ENCODE assay signal across 8 cellular contexts in the genomic region with DNA sequence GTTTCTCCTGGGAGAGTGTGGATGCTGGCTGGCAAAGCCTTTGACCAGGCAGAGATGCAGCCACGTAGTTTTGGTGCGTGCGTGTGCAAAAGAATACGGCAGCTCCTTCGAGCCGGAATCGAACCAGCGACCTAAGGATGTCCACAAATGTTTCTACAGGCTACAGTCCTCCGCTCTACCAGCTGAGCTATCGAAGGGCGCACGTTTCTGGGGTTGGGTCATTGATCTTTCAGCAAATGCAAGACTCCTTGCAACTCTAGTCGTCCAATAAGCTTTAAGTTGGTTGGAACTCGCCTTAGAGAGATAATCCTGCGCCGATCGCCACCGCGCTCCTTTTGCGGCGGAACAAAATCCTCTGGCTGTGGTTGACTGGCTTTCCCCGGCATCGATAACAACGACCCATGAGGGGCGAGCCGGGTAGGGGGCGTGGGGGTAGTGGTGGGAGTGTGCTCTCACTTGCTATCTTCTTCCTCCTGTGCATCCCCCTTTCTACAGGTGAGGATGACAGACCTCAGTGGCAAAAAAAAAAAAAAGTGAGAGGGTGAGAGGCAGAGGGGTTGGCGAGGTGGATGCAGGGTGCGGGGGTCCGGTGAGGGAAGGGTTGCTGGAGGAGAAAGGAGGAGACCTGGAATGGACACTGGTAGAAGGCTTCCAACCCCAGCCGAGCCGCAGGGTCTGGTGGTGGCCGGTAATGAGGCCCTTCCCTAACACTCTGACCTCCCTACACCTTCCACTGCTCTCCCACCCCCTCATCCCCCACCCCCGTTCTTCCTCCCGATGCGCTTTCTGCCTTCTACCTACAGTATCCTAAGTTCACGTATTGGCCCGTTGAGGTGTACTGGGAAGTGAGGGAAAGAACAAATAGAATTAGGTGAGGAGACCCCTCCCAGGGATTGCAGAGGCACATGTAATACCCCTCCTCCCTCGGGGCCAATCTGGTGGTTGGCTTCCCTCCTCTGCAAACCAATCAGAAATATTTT. TPM values are rescaled to one million over a fixed set of nuclear protein-coding genes. Genes with fewer than 3 reads are reported as not detected.
DNase-seq lines count a peak whose midpoint lies in the region; ATAC-seq and TF ChIP-seq lines count a peak whose summit lies in the region.

No MANE protein-coding gene starts in this region.

- no peak for TF ChIP-seq CTCF in glutamatergic neuron (IDR thresholded peaks at IDR 0.05; ENCODE audit: partially characterized antibody, unreplicated experiment)

- peaks cover 19 to 29% (median 22%) of the 10 kb centered on the region in 4 donors for H3K4me1 Mint-ChIP-seq in CD4-positive, alpha-beta memory T cell
- H3K4me1 Mint-ChIP-seq in activated CD8-positive, alpha-beta T cell treated with anti-CD3 and anti-CD28 coated beads, Interleukin-2, amount 10 ng/mL, durations not matched to agents 7 days and 5 days (ENCODE audit: low read depth), result peaks cover 28% of the 10 kb centered on the region
- no peaks in the 10 kb centered on the region for H3K4me1 Mint-ChIP-seq in glutamatergic neuron (ENCODE audit: low read depth, unreplicated experiment)

- H3K36me3 Mint-ChIP-seq in CD4-positive, alpha-beta memory T cell, result no peaks in the 10 kb centered on the region
- H3K36me3 Mint-ChIP-seq in activated CD8-positive, alpha-beta T cell treated with anti-CD3 and anti-CD28 coated beads, Interleukin-2, amount 10 ng/mL, durations not matched to agents 7 days and 5 days (ENCODE audit: low read depth), result no peaks in the 10 kb centered on the region
- peaks cover 7% of the 10 kb centered on the region for H3K36me3 Mint-ChIP-seq in glutamatergic neuron (ENCODE audit: unreplicated experiment)

- H3K9me3 Mint-ChIP-seq in CD4-positive, alpha-beta memory T cell, result no peaks in the 10 kb centered on the region
- H3K9me3 Mint-ChIP-seq in activated CD8-positive, alpha-beta T cell treated with anti-CD3 and anti-CD28 coated beads, Interleukin-2, amount 10 ng/mL, durations not matched to agents 7 days and 5 days (ENCODE audit: insufficient read depth), result no peaks in the 10 kb centered on the region
- peaks cover 9% of the 10 kb centered on the region for H3K9me3 Mint-ChIP-seq in glutamatergic neuron (ENCODE audit: unreplicated experiment)

- H3K27ac Mint-ChIP-seq in CD4-positive, alpha-beta memory T cell, result peak overlapping the region in 2 of 7 donors; percentile 59 to 61
- no peak overlapping the region for H3K27ac Mint-ChIP-seq in activated CD8-positive, alpha-beta T cell treated with anti-CD3 and anti-CD28 coated beads, Interleukin-2, amount 10 ng/mL, durations not matched to agents 7 days and 5 days
- H3K27ac Mint-ChIP-seq in glutamatergic neuron (ENCODE audit: unreplicated experiment), result no peak overlapping the region

- peak overlapping the region in 7 of 8 donors; percentile 35 to 81 (median 62) for H3K4me3 Mint-ChIP-seq in CD4-positive, alpha-beta memory T cell
- peak overlapping the region; percentile 53 for H3K4me3 Mint-ChIP-seq in activated CD8-positive, alpha-beta T cell treated with anti-CD3 and anti-CD28 coated beads, Interleukin-2, amount 10 ng/mL, durations not matched to agents 7 days and 5 days
- H3K4me3 Mint-ChIP-seq in glutamatergic neuron (ENCODE audit: unreplicated experiment), result peak overlapping the region; percentile 76

- POLR2A ChIA-PET in CD4-positive, alpha-beta memory T cell (lab: Charles Lee; ENCODE audit: partially characterized antibody), result interaction anchor here (1.0 to 1.3 kb wide), 3 partner anchors 28 to 310 kb away, joined by 3 to 6 read pairs (median 5); partner anchors contain the start of gene PARP2
- POLR2A ChIA-PET in activated CD8-positive, alpha-beta T cell treated with anti-CD3 and anti-CD28 coated beads, Interleukin-2, amount 10 ng/mL, durations not matched to agents 7 days and 5 days (lab: Charles Lee), result no interaction called here

- ATAC-seq in HG03558 (IDR thresholded peaks at IDR 0.05; ENCODE audit: extremely low read depth, unreplicated experiment) (peak; percentile 51), GM21381 (IDR thresholded peaks at IDR 0.05; ENCODE audit: unreplicated experiment) (no peak), HG02642 (IDR thresholded peaks at IDR 0.05; ENCODE audit: poor library complexity, unreplicated experiment) (no peak)
- peak; percentile 66 for ATAC-seq in activated CD8-positive, alpha-beta T cell treated with anti-CD3 and anti-CD28 coated beads, Interleukin-2, amount 10 ng/mL, durations not matched to agents 7 days and 5 days

- no peak overlapping the region for H3K27ac ChIP-seq in CD4-positive, alpha-beta memory T cell (ENCODE audit: low read depth, low read length)

- peaks cover 29% of the 10 kb centered on the region for H3K27me3 ChIP-seq in CD4-positive, alpha-beta memory T cell (ENCODE audit: insufficient read depth, low read length)

- H3K9me3 ChIP-seq in CD4-positive, alpha-beta memory T cell (ENCODE audit: control insufficient read depth in 1 of 2, low read length in 2 of 2), result no peaks in the 10 kb centered on the region

- H3K27me3 Mint-ChIP-seq in CD4-positive, alpha-beta memory T cell, result peaks cover 49 to 54% of the 10 kb centered on the region in 2 donors
- H3K27me3 Mint-ChIP-seq in activated CD8-positive, alpha-beta T cell treated with anti-CD3 and anti-CD28 coated beads, Interleukin-2, amount 10 ng/mL, durations not matched to agents 7 days and 5 days (ENCODE audit: low read depth), result peaks cover 59% of the 10 kb centered on the region
- H3K27me3 Mint-ChIP-seq in glutamatergic neuron (ENCODE audit: unreplicated experiment), result peaks cover 21% of the 10 kb centered on the region

- DNase-seq in CD4-positive, alpha-beta memory T cell, result peak; percentile 23 to 47 (median 33)
- peak; percentile 60 for DNase-seq in activated CD8-positive, alpha-beta T cell treated with anti-CD3 and anti-CD28 coated beads, Interleukin-2, amount 10 ng/mL, durations not matched to agents 7 days and 5 days
- peak; percentile 35 for DNase-seq in glutamatergic neuron
- DNase-seq in stimulated activated CD4-positive, alpha-beta T cell treated with anti-CD3 and anti-CD28 coated beads, TNF-alpha, amount 100 ng/mL, for 48 hours (ENCODE audit: low read depth in 3 of 3), result peak; percentile 42 to 67 (median 52)
- no peak for DNase-seq in SKM-1 treated with dmso at 0.1 percent for 144 hours (lab: John Stamatoyannopoulos, UW; ENCODE audit: unreplicated experiment)

- H3K36me3 ChIP-seq in CD4-positive, alpha-beta memory T cell (ENCODE audit: insufficient read depth, low read length), result no peaks in the 10 kb centered on the region

- H3K4me3 ChIP-seq in CD4-positive, alpha-beta memory T cell (ENCODE audit: low read length in 2 of 2), result no peak overlapping the region

- CTCF ChIA-PET in CD4-positive, alpha-beta memory T cell (lab: Charles Lee; ENCODE audit: partially characterized antibody), result interaction anchor here (0.7 to 1.1 kb wide), 3 partner anchors 10 to 38 kb away, joined by 4 read pairs; no protein-coding TSS in a partner anchor
- CTCF ChIA-PET in activated CD8-positive, alpha-beta T cell treated with anti-CD3 and anti-CD28 coated beads, Interleukin-2, amount 10 ng/mL, durations not matched to agents 7 days and 5 days (lab: Charles Lee), result interaction anchor here (0.9 to 2.1 kb wide), 4 partner anchors 38 to 44 kb away, joined by 3 to 9 read pairs (median 4); no protein-coding TSS in a partner anchor

- peaks cover 26% of the 10 kb centered on the region for H3K4me1 ChIP-seq in CD4-positive, alpha-beta memory T cell (ENCODE audit: insufficient read depth, low read length)

- intact Hi-C loops in CD4-positive, alpha-beta memory T cell (cut with micrococcal nuclease), result no loop called here

RNA-seq across cellular contexts. Expression of gene OR6S1, which starts 11.8 kb away (rescaled TPM):
- total RNA-seq in CD4-positive, alpha-beta memory T cell, result not detected
- polyA plus RNA-seq in CD4-positive, alpha-beta memory T cell, result not detected
- not detected for total RNA-seq in activated CD8-positive, alpha-beta T cell treated with anti-CD3 and anti-CD28 coated beads, Interleukin-2, amount 10 ng/mL, durations not matched to agents 7 days and 5 days
- not detected for total RNA-seq in glutamatergic neuron (ENCODE audit: unreplicated experiment)

RNA-seq across cellular contexts. Expression of gene RNASE4, which starts 31.1 kb away (rescaled TPM):
- total RNA-seq in CD4-positive, alpha-beta memory T cell, result 1 to 10 TPM; 2.1 to 2.6 TPM
- polyA plus RNA-seq in CD4-positive, alpha-beta memory T cell, result 1 to 10 TPM; 1.6 to 2.5 TPM
- total RNA-seq in activated CD8-positive, alpha-beta T cell treated with anti-CD3 and anti-CD28 coated beads, Interleukin-2, amount 10 ng/mL, durations not matched to agents 7 days and 5 days, result 1 to 10 TPM in 1 of 2 experiments, under 1 TPM in 1; 0.63 to 1.6 TPM
- total RNA-seq in glutamatergic neuron (ENCODE audit: unreplicated experiment), result 1.7 TPM

RNA-seq across cellular contexts. Expression of gene ANG, which starts 35.3 kb away (rescaled TPM):
- 1 to 10 TPM; 1.1 to 1.3 TPM for total RNA-seq in CD4-positive, alpha-beta memory T cell
- polyA plus RNA-seq in CD4-positive, alpha-beta memory T cell, result 1 to 10 TPM; 1.4 to 2.8 TPM
- 1 to 10 TPM; 1.1 to 1.4 TPM for total RNA-seq in activated CD8-positive, alpha-beta T cell treated with anti-CD3 and anti-CD28 coated beads, Interleukin-2, amount 10 ng/mL, durations not matched to agents 7 days and 5 days
- 1.7 TPM for total RNA-seq in glutamatergic neuron (ENCODE audit: unreplicated experiment)

Comparison
In these comparisons a context has a peak if more than half of its experiments do, and no peak if none do; other contexts are left out.
1. ATAC-seq: peak in HG03558 (single experiment) and activated CD8-positive, alpha-beta T cell treated with anti-CD3 and anti-CD28 coated beads, Interleukin-2, amount 10 ng/mL, durations not matched to agents 7 days and 5 days (single experiment); none in GM21381 (single experiment) and HG02642 (single experiment).
2. Peak in every context shown above with its lines, with median percentiles within 50 percentile points of each other: H3K4me3 Mint-ChIP-seq.